ENCODE assay signal across 35 cellular contexts in the genomic region with DNA sequence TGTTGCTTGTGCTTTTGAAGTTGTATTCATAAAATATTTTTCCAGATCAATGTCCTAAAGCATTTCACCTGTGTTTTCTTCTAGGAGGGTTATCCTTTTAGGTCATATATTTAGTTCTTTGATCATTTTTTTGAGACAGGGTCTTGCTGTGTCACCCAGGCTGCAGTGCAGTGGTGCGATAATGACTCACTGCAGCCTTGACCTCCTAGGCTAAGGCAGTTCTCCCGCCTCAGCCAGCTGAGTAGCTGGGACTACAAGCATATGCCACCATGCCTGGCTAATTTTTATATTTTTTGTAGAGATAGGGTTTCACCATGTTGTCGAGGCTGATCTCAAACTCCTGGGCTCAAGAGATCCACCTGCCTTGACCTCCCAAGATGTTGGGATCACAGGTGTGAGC.
"Had no signal": no experiment of that assay in that cellular context is flagged by ENCODE, and none has a peak within 500 bp of the region (broad histone marks: within the 10 kb centered on the region; RNA-seq: fewer than 3 reads in every experiment).

No MANE protein-coding gene starts in this region.

- H3K27ac Mint-ChIP-seq: activated B cell treated with CpG ODN at 0.5 μM for 24 hours; activated CD4-positive, alpha-beta memory T cell treated with anti-CD3 and anti-CD28 coated beads for 36 hours; activated CD4-positive, alpha-beta T cell treated with anti-CD3 and anti-CD28 coated beads, Interleukin-2, amount 10 ng/mL, durations not matched to agents 24 days and 14 days; activated naive CD4-positive, alpha-beta T cell treated with anti-CD3 and anti-CD28 coated beads, Interleukin-2, amount 10 ng/mL, durations not matched to agents 7 days and 5 days; activated naive CD4-positive, alpha-beta T cell treated with anti-CD3 and anti-CD28 coated beads, Interleukin-2, amount 50 U/mL, for 24 hours; activated naive CD8-positive, alpha-beta T cell; activated naive CD8-positive, alpha-beta T cell treated with anti-CD3 and anti-CD28 coated beads, Interleukin-2, amount 10 ng/mL, durations not matched to agents 7 days and 5 days; activated naive CD8-positive, alpha-beta T cell treated with anti-CD3 and anti-CD28 coated beads, Interleukin-2, amount 50 U/mL, for 24 hours; activated T-cell treated with anti-CD3 and anti-CD28 coated beads, Interleukin-2, amount 50 U/mL, for 72 hours; activated T-helper 1 cell treated with anti-CD3 and anti-CD28 coated beads, Interleukin-12 subunit alpha, Interleukin-12 subunit beta, Interleukin-2, Interleukin-4 antibody, amounts not matched to agents 30 ng/mL and 10 ng/mL and 1 ng/mL, durations not matched to agents 14 hours and 24 hours and 36 hours; activated T-helper 2 cell treated with anti-CD3 and anti-CD28 coated beads, Interferon-gamma antibody, Interleukin-2, Interleukin-4, amounts not matched to agents 10 μg/mL and 5 μg/mL and 100 μg/mL, durations not matched to agents 14 hours and 24 hours and 36 hours; brain; T-helper 1 cell treated with Interleukin-12 subunit alpha and Interleukin-12 subunit beta and Interleukin-4 antibody, amounts not matched to agents 30 μg/mL and 1 μg/mL, for 36 hours; T-helper 2 cell treated with Interferon-gamma antibody and Interleukin-4, amounts not matched to agents 5 μg/mL and 100 μg/mL, for 36 hours had no signal

- H3K27ac ChIP-seq: VCaP had no signal

- H3K4me1 Mint-ChIP-seq: activated B cell treated with CpG ODN at 0.5 μM for 24 hours; activated CD4-positive, alpha-beta T cell treated with anti-CD3 and anti-CD28 coated beads, Interleukin-2, amount 10 ng/mL, durations not matched to agents 24 days and 14 days; activated naive CD4-positive, alpha-beta T cell treated with anti-CD3 and anti-CD28 coated beads, Interleukin-2, amount 10 ng/mL, durations not matched to agents 7 days and 5 days; activated naive CD4-positive, alpha-beta T cell treated with anti-CD3 and anti-CD28 coated beads, Interleukin-2, amount 50 U/mL, for 24 hours; activated naive CD8-positive, alpha-beta T cell treated with anti-CD3 and anti-CD28 coated beads, Interleukin-2, amount 10 ng/mL, durations not matched to agents 7 days and 5 days; activated naive CD8-positive, alpha-beta T cell treated with anti-CD3 and anti-CD28 coated beads, Interleukin-2, amount 50 U/mL, for 24 hours; brain had no signal

- H3K4me3 Mint-ChIP-seq: activated B cell treated with CpG ODN at 0.5 μM for 24 hours; activated CD4-positive, alpha-beta memory T cell treated with anti-CD3 and anti-CD28 coated beads for 36 hours; activated CD4-positive, alpha-beta T cell treated with anti-CD3 and anti-CD28 coated beads, Interleukin-2, amount 10 ng/mL, durations not matched to agents 24 days and 14 days; activated CD8-positive, alpha-beta T cell treated with anti-CD3 and anti-CD28 coated beads for 36 hours; activated naive CD4-positive, alpha-beta T cell treated with anti-CD3 and anti-CD28 coated beads, Interleukin-2, amount 10 ng/mL, durations not matched to agents 7 days and 5 days; activated naive CD4-positive, alpha-beta T cell treated with anti-CD3 and anti-CD28 coated beads, Interleukin-2, amount 50 U/mL, for 24 hours; activated naive CD8-positive, alpha-beta T cell; activated naive CD8-positive, alpha-beta T cell treated with anti-CD3 and anti-CD28 coated beads, Interleukin-2, amount 10 ng/mL, durations not matched to agents 7 days and 5 days; activated naive CD8-positive, alpha-beta T cell treated with anti-CD3 and anti-CD28 coated beads, Interleukin-2, amount 50 U/mL, for 24 hours; activated T-cell treated with anti-CD3 and anti-CD28 coated beads, Interleukin-2, amount 50 U/mL, for 4 hours; activated T-cell treated with anti-CD3 and anti-CD28 coated beads, Interleukin-2, amount 50 U/mL, for 72 hours; activated T-helper 1 cell treated with anti-CD3 and anti-CD28 coated beads, Interleukin-12 subunit alpha, Interleukin-12 subunit beta, Interleukin-2, Interleukin-4 antibody, amounts not matched to agents 30 ng/mL and 10 ng/mL and 1 ng/mL, durations not matched to agents 14 hours and 24 hours and 36 hours; brain; T-helper 1 cell treated with Interleukin-12 subunit alpha and Interleukin-12 subunit beta and Interleukin-4 antibody, amounts not matched to agents 30 μg/mL and 1 μg/mL, for 36 hours; T-helper 2 cell treated with Interferon-gamma antibody and Interleukin-4, amounts not matched to agents 5 μg/mL and 100 μg/mL, for 36 hours had no signal

- ATAC-seq: activated CD8-positive, alpha-beta T cell treated with anti-CD3 and anti-CD28 coated beads for 36 hours; activated naive CD8-positive, alpha-beta T cell treated with anti-CD3 and anti-CD28 coated beads, Interleukin-2, amount 50 U/mL, for 24 hours; activated T-cell treated with anti-CD3 and anti-CD28 coated beads, Interleukin-2, amount 50 U/mL, for 4 hours; activated T-cell treated with anti-CD3 and anti-CD28 coated beads, Interleukin-2, amount 50 U/mL, for 72 hours had no signal

- H3K27me3 Mint-ChIP-seq: activated B cell treated with CpG ODN at 0.5 μM for 24 hours; activated CD4-positive, alpha-beta memory T cell treated with anti-CD3 and anti-CD28 coated beads for 36 hours; activated CD4-positive, alpha-beta T cell treated with anti-CD3 and anti-CD28 coated beads, Interleukin-2, amount 10 ng/mL, durations not matched to agents 24 days and 14 days; activated CD8-positive, alpha-beta T cell treated with anti-CD3 and anti-CD28 coated beads for 36 hours; activated naive CD4-positive, alpha-beta T cell treated with anti-CD3 and anti-CD28 coated beads, Interleukin-2, amount 10 ng/mL, durations not matched to agents 7 days and 5 days; activated naive CD4-positive, alpha-beta T cell treated with anti-CD3 and anti-CD28 coated beads, Interleukin-2, amount 50 U/mL, for 24 hours; activated naive CD8-positive, alpha-beta T cell; activated naive CD8-positive, alpha-beta T cell treated with anti-CD3 and anti-CD28 coated beads, Interleukin-2, amount 10 ng/mL, durations not matched to agents 7 days and 5 days; activated naive CD8-positive, alpha-beta T cell treated with anti-CD3 and anti-CD28 coated beads, Interleukin-2, amount 50 U/mL, for 24 hours had no signal

- FAIRE-seq: TTC549 had no signal

- DNase-seq: activated B cell treated with CpG ODN at 0.5 μM for 24 hours; activated CD4-positive, alpha-beta memory T cell treated with anti-CD3 and anti-CD28 coated beads for 36 hours; activated CD4-positive, alpha-beta T cell treated with anti-CD3 and anti-CD28 coated beads for 4 hours; activated CD4-positive, alpha-beta T cell treated with anti-CD3 and anti-CD28 coated beads, Interleukin-2, amount 10 ng/mL, durations not matched to agents 24 days and 14 days; activated CD4-positive, alpha-beta T cell treated with anti-CD3 and anti-CD28 coated beads, Interleukin-2, amount 50 U/mL, for 1 hour; activated CD4-positive, alpha-beta T cell treated with anti-CD3 and anti-CD28 coated beads, Interleukin-2, amount 50 U/mL, for 4 hours; activated CD4-positive, CD25-positive, alpha-beta regulatory T cell treated with anti-CD3 and anti-CD28 coated beads, Interleukin-2, amount 50 U/mL, for 72 hours; activated CD8-positive, alpha-beta memory T cell treated with anti-CD3 and anti-CD28 coated beads, Interleukin-2, amount 50 U/mL, for 4 hours; activated CD8-positive, alpha-beta T cell treated with anti-CD3 and anti-CD28 coated beads for 36 hours; activated effector memory CD4-positive, alpha-beta T cell treated with Interleukin-2 at 50 U/mL for 16 hours; activated gamma-delta T cell; activated naive CD4-positive, alpha-beta T cell treated with anti-CD3 and anti-CD28 coated beads, Interleukin-2, amount 10 ng/mL, durations not matched to agents 7 days and 5 days; activated naive CD4-positive, alpha-beta T cell treated with Interleukin-2 at 50 U/mL for 16 hours; activated naive CD8-positive, alpha-beta T cell treated with anti-CD3 and anti-CD28 coated beads, Interleukin-2, amount 10 ng/mL, durations not matched to agents 7 days and 5 days; activated naive CD8-positive, alpha-beta T cell treated with anti-CD3 and anti-CD28 coated beads, Interleukin-2, amount 50 U/mL, for 24 hours; activated T-cell treated with anti-CD3 and anti-CD28 coated beads for 4 hours; activated T-cell treated with anti-CD3 and anti-CD28 coated beads, Interleukin-2, amount 50 U/mL, for 1 hour; activated T-cell treated with anti-CD3 and anti-CD28 coated beads, Interleukin-2, amount 50 U/mL, for 4 hours; activated T-cell treated with anti-CD3 and anti-CD28 coated beads, Interleukin-2, amount 50 U/mL, for 72 hours; amniotic stem cell; aorta; central memory CD4-positive, alpha-beta T cell; SW 1271; T-helper 1 cell; T-helper 2 cell; T-helper 9 cell had no signal
